In the genomic region with DNA sequence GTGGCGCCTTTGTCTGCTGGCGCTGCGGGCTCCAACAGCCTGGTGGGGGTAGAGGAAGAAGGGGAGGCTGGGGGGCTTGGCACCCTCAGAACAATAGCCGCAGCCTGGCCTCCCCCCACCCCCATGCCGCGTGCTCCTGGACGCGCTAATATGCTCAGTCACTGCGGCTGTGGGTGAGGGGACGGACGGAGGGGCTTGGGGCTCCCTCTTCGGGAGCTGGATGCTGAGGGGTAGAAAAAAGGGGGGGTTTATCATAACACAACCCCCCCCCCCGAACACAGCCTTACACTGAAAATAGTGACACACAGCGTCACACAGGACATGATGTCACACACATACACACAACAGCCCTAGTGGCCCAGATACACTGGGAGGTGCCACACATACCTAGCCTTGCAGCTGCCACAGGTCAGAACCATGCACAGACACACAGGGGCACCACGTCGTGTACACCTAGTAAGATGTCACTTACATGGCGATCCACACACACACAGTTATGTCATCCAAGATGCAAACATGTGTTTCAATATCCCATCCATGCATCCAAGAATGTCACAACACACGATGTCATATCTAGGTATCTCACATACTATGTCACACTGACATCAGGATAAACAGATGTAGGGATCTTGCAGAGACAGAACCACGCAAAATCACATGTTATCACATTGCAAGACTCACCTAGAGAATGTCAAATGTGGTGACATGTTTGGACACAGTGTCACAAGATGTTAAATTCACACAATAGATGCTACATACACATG, we compare ENCODE assay signal across 8 cellular contexts. TPM values are rescaled to one million over a fixed set of nuclear protein-coding genes. Genes with fewer than 3 reads are reported as not detected.
A peak's percentile ranks its signal among the peaks of the same experiment; 100 is the strongest.
DNase-seq lines count a peak whose midpoint lies in the region; ATAC-seq, FAIRE-seq and TF ChIP-seq lines count a peak whose summit lies in the region.

No MANE protein-coding gene starts in this region.

- H3K4me1 ChIP-seq in HUES6 (ENCODE audit: control insufficient read depth, insufficient read depth, low read length), result peaks cover 19% of the 10 kb centered on the region

- DNase-seq in Calu3 (no peak), naive B cell (no peak), NOMO-1 treated with DMSO at 0.1 percent for 48 hours (lab: John Stamatoyannopoulos, UW; ENCODE audit: unreplicated experiment) (no peak), RCC 7860 (ENCODE audit: low spot score) (no peak), GM19238 (ENCODE audit: insufficient read length, low spot score) (no peak)
- DNase-seq in activated naive CD4-positive, alpha-beta T cell treated with anti-CD3 and anti-CD28 coated beads for 36 hours, result peak; percentile 44

- CTCF ChIA-PET in Calu3 (lab: Charles Lee), result no interaction called here
- CTCF ChIA-PET in activated naive CD4-positive, alpha-beta T cell treated with anti-CD3 and anti-CD28 coated beads for 36 hours (lab: Charles Lee), result interaction anchor here (0.6 kb wide), 1 partner anchor 10 kb away, joined by 6 read pairs; no protein-coding TSS in a partner anchor

- H3K4me3 Mint-ChIP-seq in Calu3 (ENCODE audit: low read depth, unreplicated experiment) (peak overlapping the region; percentile 64), naive B cell (peak overlapping the region; percentile 58 to 89 (median 74))
- H3K4me3 Mint-ChIP-seq in activated naive CD4-positive, alpha-beta T cell treated with anti-CD3 and anti-CD28 coated beads for 36 hours, result peak overlapping the region; percentile 51

- no TSS peak for BruUV-seq in Calu3 (replicated peaks; lab: Mats Ljungman, UMichigan)

- FAIRE-seq in RCC 7860 (lab: Jason Lieb, UNC), result no peak

- H3K27ac Mint-ChIP-seq in Calu3 (ENCODE audit: unreplicated experiment) (no peak overlapping the region), naive B cell (peak overlapping the region in 1 of 6 donors; percentile 58)
- no peak overlapping the region for H3K27ac Mint-ChIP-seq in activated naive CD4-positive, alpha-beta T cell treated with anti-CD3 and anti-CD28 coated beads for 36 hours

- no peak overlapping the region for H3K27ac ChIP-seq in HUES6 (ENCODE audit: low read depth, low read length)

- peaks cover 9% of the 10 kb centered on the region for H3K36me3 Mint-ChIP-seq in Calu3 (ENCODE audit: insufficient read depth, unreplicated experiment)
- no peaks in the 10 kb centered on the region for H3K36me3 Mint-ChIP-seq in activated naive CD4-positive, alpha-beta T cell treated with anti-CD3 and anti-CD28 coated beads for 36 hours (ENCODE audit: low read depth)
- peaks cover 0 to 22% of the 10 kb centered on the region in 2 donors for H3K36me3 Mint-ChIP-seq in naive B cell

- no peaks in the 10 kb centered on the region for H3K9me3 ChIP-seq in HUES6 (ENCODE audit: control insufficient read depth, insufficient read depth, low read depth, low read length)

- H3K4me1 Mint-ChIP-seq in Calu3 (ENCODE audit: low read depth, unreplicated experiment) (no peaks in the 10 kb centered on the region), naive B cell (peaks cover 30 to 58% (median 44%) of the 10 kb centered on the region in 3 donors)
- H3K4me1 Mint-ChIP-seq in activated naive CD4-positive, alpha-beta T cell treated with anti-CD3 and anti-CD28 coated beads for 36 hours (ENCODE audit: low read depth), result peaks cover 31% of the 10 kb centered on the region

- H3K9me3 Mint-ChIP-seq in Calu3 (ENCODE audit: low read depth, unreplicated experiment) (no peaks in the 10 kb centered on the region), naive B cell (peaks cover 0 to 8% (median 3%) of the 10 kb centered on the region in 7 donors)
- no peaks in the 10 kb centered on the region for H3K9me3 Mint-ChIP-seq in activated naive CD4-positive, alpha-beta T cell treated with anti-CD3 and anti-CD28 coated beads for 36 hours

- H3K4me3 ChIP-seq in HUES6 (ENCODE audit: low read depth, low read length), result peak overlapping the region; percentile 70

- ATAC-seq in naive B cell (ENCODE audit: low read depth in 2 of 2) (peak in 1 of 2 donors; percentile 31), HG02623 (IDR thresholded peaks at IDR 0.05; ENCODE audit: unreplicated experiment) (no peak)

- no peak overlapping the region for H3K9ac ChIP-seq in HUES6 (ENCODE audit: low read length)

- peaks cover 54% of the 10 kb centered on the region for H3K27me3 Mint-ChIP-seq in Calu3 (ENCODE audit: unreplicated experiment)
- peaks cover 74% of the 10 kb centered on the region for H3K27me3 Mint-ChIP-seq in activated naive CD4-positive, alpha-beta T cell treated with anti-CD3 and anti-CD28 coated beads for 36 hours (ENCODE audit: low read depth)
- H3K27me3 Mint-ChIP-seq in naive B cell, result peaks cover 71 to 98% (median 80%) of the 10 kb centered on the region in 3 donors

- peaks cover 50% of the 10 kb centered on the region for H3K27me3 ChIP-seq in HUES6 (ENCODE audit: control insufficient read depth, insufficient read depth, low read length)

- intact Hi-C loops in Calu3 (cut with micrococcal nuclease; ENCODE audit: unreplicated experiment), result no loop called here
- intact Hi-C loops in activated naive CD4-positive, alpha-beta T cell treated with anti-CD3 and anti-CD28 coated beads for 36 hours (cut with micrococcal nuclease), result no loop called here

- TF ChIP-seq CTCF in Calu3 (IDR thresholded peaks at IDR 0.05; ENCODE audit: unreplicated experiment), result no peak

- no peaks in the 10 kb centered on the region; the same call in 1 of the 2 replicates for H3K36me3 ChIP-seq in HUES6 (ENCODE audit: control insufficient read depth, insufficient read depth, low read length)

RNA-seq across cellular contexts. Expression of gene MAST1, which starts 0.8 kb away (rescaled TPM):
- 1.3 and 2.6 TPM in 2 replicates for total RNA-seq in Calu3 (2022)
- 1 to 10 TPM; 1.2 to 1.5 TPM for total RNA-seq in activated naive CD4-positive, alpha-beta T cell treated with anti-CD3 and anti-CD28 coated beads for 36 hours
- polyA plus RNA-seq in naive B cell (ENCODE audit: low read depth in 6 of 6), result 1 to 10 TPM in 3 of 6 donors, under 1 TPM in 2, not detected in 1; 0.10 to 2.5 (median 1.0) TPM

RNA-seq across cellular contexts. Expression of gene RTBDN, which starts 4.7 kb away (rescaled TPM):
- total RNA-seq in Calu3 (2022), result not detected in 2 replicates
- not detected for total RNA-seq in activated naive CD4-positive, alpha-beta T cell treated with anti-CD3 and anti-CD28 coated beads for 36 hours
- polyA plus RNA-seq in naive B cell (ENCODE audit: low read depth in 6 of 6), result not detected

RNA-seq across cellular contexts. Expression of gene RNASEH2A, which starts 32.7 kb away (rescaled TPM):
- 30.6 and 41.6 TPM in 2 replicates for total RNA-seq in Calu3 (2022)
- 10 to 100 TPM; 54.8 to 55.6 TPM for total RNA-seq in activated naive CD4-positive, alpha-beta T cell treated with anti-CD3 and anti-CD28 coated beads for 36 hours
- polyA plus RNA-seq in naive B cell (ENCODE audit: low read depth in 6 of 6), result 10 to 100 TPM; 19.7 to 30.9 (median 25.1) TPM

RNA-seq across cellular contexts. Expression of gene THSD8, which starts 37.2 kb away (rescaled TPM):
- total RNA-seq in Calu3 (2022), result 14.0 and 16.1 TPM in 2 replicates
- total RNA-seq in activated naive CD4-positive, alpha-beta T cell treated with anti-CD3 and anti-CD28 coated beads for 36 hours, result 10 to 100 TPM; 41.4 to 43.2 TPM
- polyA plus RNA-seq in naive B cell (ENCODE audit: low read depth in 6 of 6), result 1 to 10 TPM in 5 of 6 donors, not detected in 1; 2.0 to 6.6 (median 5.2) TPM

RNA-seq across cellular contexts. Expression of gene PRDX2, which starts 37.5 kb away (rescaled TPM):
- total RNA-seq in Calu3 (2022), result 121 and 135 TPM in 2 replicates
- 100 to 1,000 TPM; 237 to 249 TPM for total RNA-seq in activated naive CD4-positive, alpha-beta T cell treated with anti-CD3 and anti-CD28 coated beads for 36 hours
- 100 to 1,000 TPM in 5 of 6 donors, 10 to 100 TPM in 1; 96.8 to 203 (median 126) TPM for polyA plus RNA-seq in naive B cell (ENCODE audit: low read depth in 6 of 6)
